In the genomic region with DNA sequence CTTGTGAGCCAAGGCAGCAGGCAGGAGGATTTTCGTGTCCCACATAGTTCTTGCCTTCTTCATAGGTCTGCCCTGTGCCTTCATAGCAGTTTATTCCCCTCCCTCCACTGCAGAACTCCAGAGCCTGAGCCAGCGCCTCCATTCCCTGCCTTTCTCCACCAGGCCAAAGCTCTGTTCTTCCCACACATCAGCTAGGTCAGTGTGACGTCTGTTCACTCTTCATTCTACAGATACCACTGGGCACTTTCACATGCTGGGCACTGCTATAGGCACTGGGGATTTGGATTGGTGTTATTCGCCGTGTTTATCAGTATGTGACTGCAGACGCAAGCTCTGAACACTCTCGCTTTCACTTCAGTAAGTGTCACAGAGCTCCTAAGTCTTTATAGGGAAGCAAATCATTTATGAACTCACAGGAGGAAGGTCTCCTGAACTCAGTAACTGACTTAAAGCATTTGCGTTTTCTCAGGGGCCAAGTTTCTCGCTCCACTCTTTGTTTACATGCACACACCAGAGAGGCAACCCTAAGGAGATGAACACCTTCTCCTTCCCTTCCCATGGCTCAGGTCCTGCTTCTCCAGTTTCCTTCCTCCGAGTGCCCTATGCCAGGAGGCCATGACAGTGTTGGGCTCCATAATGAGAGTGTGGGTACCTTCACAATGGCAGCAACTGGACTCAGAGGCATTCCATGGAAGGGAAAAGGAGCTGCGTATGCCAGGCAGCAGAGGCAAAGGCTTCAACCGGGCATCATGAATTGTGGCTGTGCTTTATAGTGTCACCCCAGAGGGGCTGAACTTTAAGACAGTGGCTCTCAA, we compare ENCODE assay signal across 15 cellular contexts. TPM values are rescaled to one million over a fixed set of nuclear protein-coding genes. Genes with fewer than 3 reads are reported as not detected.
DNase-seq lines count a peak whose midpoint lies in the region; ATAC-seq and TF ChIP-seq lines count a peak whose summit lies in the region.
"Had no signal": no experiment of that assay in that cellular context is flagged by ENCODE, and none has a peak within 500 bp of the region (broad histone marks: within the 10 kb centered on the region; RNA-seq: fewer than 3 reads in every experiment).

No MANE protein-coding gene starts in this region.

- no peaks in the 10 kb centered on the region for H3K4me1 Mint-ChIP-seq in progenitor cell of endocrine pancreas (ENCODE audit: low read depth)

- in situ Hi-C loops in Panc1 (cut with HindIII; ENCODE audit: low pct_unique_long_range_greater_than_20kb, low sequenced_read_pairs), result no loop called here

- H3K27me3 Mint-ChIP-seq in progenitor cell of endocrine pancreas, result peaks cover 53% of the 10 kb centered on the region
- H3K27me3 Mint-ChIP-seq: activated naive CD4-positive, alpha-beta T cell treated with anti-CD3 and anti-CD28 coated beads, Interleukin-2, amount 50 U/mL, for 24 hours; B cell had no signal

- no peak overlapping the region for H3K4me3 ChIP-seq in Panc1 (ENCODE audit: low read depth in 2 of 2, low read length in 2 of 2)

- ATAC-seq in GM18868 (IDR thresholded peaks at IDR 0.05; ENCODE audit: unreplicated experiment), result peak; percentile 55
- ATAC-seq in Panc1, result no peak
- ATAC-seq in Right ventricle myocardium inferior, result peak; percentile 74
- no peak for ATAC-seq in HG03439 (IDR thresholded peaks at IDR 0.05; ENCODE audit: unreplicated experiment)

- no TSS peak for BruUV-seq in Panc1 (replicated peaks; lab: Mats Ljungman, UMichigan)

- H3K36me3 ChIP-seq in Panc1 (ENCODE audit: control insufficient read depth, insufficient read depth, low read length), result no peaks in the 10 kb centered on the region

- peaks cover 4% of the 10 kb centered on the region; the same call in 1 of the 2 replicates for H3K9me3 ChIP-seq in Panc1 (ENCODE audit: control insufficient read depth, insufficient read depth, low read depth, low read length)

- no peaks in the 10 kb centered on the region for H3K27me3 ChIP-seq in Panc1 (ENCODE audit: control insufficient read depth, insufficient read depth, low read length)

- H3K27ac Mint-ChIP-seq in progenitor cell of endocrine pancreas, result no peak overlapping the region
- H3K27ac Mint-ChIP-seq: activated naive CD4-positive, alpha-beta T cell treated with anti-CD3 and anti-CD28 coated beads, Interleukin-2, amount 50 U/mL, for 24 hours; B cell had no signal

- POLR2A ChIA-PET in Panc1 (lab: Charles Lee), result no interaction called here

- TF ChIP-seq CTCF in Panc1 (IDR thresholded peaks at IDR 0.05) (no peak), progenitor cell of endocrine pancreas (IDR thresholded peaks at IDR 0.05; ENCODE audit: unreplicated experiment) (no peak)

- intact Hi-C loops in Panc1 (cut with micrococcal nuclease; ENCODE audit: unreplicated experiment) (loop anchor here (10.0 kb wide), 1 partner anchor 296 kb away; no protein-coding TSS in a partner anchor), Right ventricle myocardium inferior (cut with DNase I) (loop anchor here (5.0 kb wide), 1 partner anchor 248 kb away; a partner anchor contains a TSS), posterior vena cava (cut with DNase I) (loop anchor here (5.0 to 10.0 kb wide), 2 partner anchors 178 to 396 kb away; a partner anchor contains a TSS)

- DNase-seq in Panc1 (ENCODE audit: low read depth, low spot score) (no peak), Right ventricle myocardium inferior (ENCODE audit: missing footprints) (no peak), posterior vena cava (ENCODE audit: low spot score) (peak; percentile 25), NCI-H2107 (lab: John Stamatoyannopoulos, UW) (no peak), progenitor cell of endocrine pancreas (ENCODE audit: low spot score, unreplicated experiment) (no peak), HT-29 (ENCODE audit: low spot score) (no peak)
- DNase-seq: central memory CD4-positive, alpha-beta T cell; HCEC 1CT; T1000 had no signal

- no peaks in the 10 kb centered on the region for H3K36me3 Mint-ChIP-seq in progenitor cell of endocrine pancreas (ENCODE audit: insufficient read depth)

- CTCF ChIA-PET in Panc1 (lab: Charles Lee), result interaction anchor here (1.5 kb wide), 1 partner anchor 180 kb away, joined by 4 read pairs; no protein-coding TSS in a partner anchor

- H3K4me3 Mint-ChIP-seq in progenitor cell of endocrine pancreas (ENCODE audit: low read depth), result no peak overlapping the region
- H3K4me3 Mint-ChIP-seq: activated naive CD4-positive, alpha-beta T cell treated with anti-CD3 and anti-CD28 coated beads, Interleukin-2, amount 50 U/mL, for 24 hours; B cell had no signal

- H3K27ac ChIP-seq in Panc1 (ENCODE audit: low read length), result peak overlapping the region; percentile 65; the same call in 1 of the 2 replicates

- H3K9me3 Mint-ChIP-seq in progenitor cell of endocrine pancreas (ENCODE audit: low read depth), result peaks cover 5% of the 10 kb centered on the region

- H3K4me1 ChIP-seq in Panc1 (ENCODE audit: control insufficient read depth, insufficient read depth, low read length), result peaks cover 27% of the 10 kb centered on the region

RNA-seq across cellular contexts. Expression of a gene that starts 6.3 kb away (rescaled TPM):
- total RNA-seq in Panc1 (2021; ENCODE audit: unreplicated experiment), result 165 TPM
- polyA plus RNA-seq in Panc1 (2012; ENCODE audit: insufficient read length), result 147 TPM
- total RNA-seq in Right ventricle myocardium inferior, result 26.8 TPM
- total RNA-seq in posterior vena cava, result 10 to 100 TPM; 32.7 to 45.6 TPM
- total RNA-seq in progenitor cell of endocrine pancreas, result 81.0 and 81.3 TPM in 2 replicates
- total RNA-seq in HT-29 (2014; rRNA removed; shearing (Covaris generic)), result 92.6 and 93.8 TPM in 2 replicates

RNA-seq across cellular contexts. Expression of a gene that starts 49.8 kb away (rescaled TPM):
- not detected for total RNA-seq in Panc1 (2021; ENCODE audit: unreplicated experiment)
- polyA plus RNA-seq in Panc1 (2012; ENCODE audit: insufficient read length), result not detected
- 1.4 TPM for total RNA-seq in Right ventricle myocardium inferior
- total RNA-seq in posterior vena cava, result 1 to 10 TPM; 2.5 to 3.4 TPM
- not detected in 2 replicates for total RNA-seq in progenitor cell of endocrine pancreas
- not detected in 2 replicates for total RNA-seq in HT-29 (2014; rRNA removed; shearing (Covaris generic))
- total RNA-seq: epithelial cell of proximal tubule, pulmonary artery endothelial cell had no signal

RNA-seq across cellular contexts. Expression of a gene that starts 59.1 kb away (rescaled TPM):
- total RNA-seq in Panc1 (2021; ENCODE audit: unreplicated experiment) (32.2 TPM), Right ventricle myocardium inferior (135 TPM), posterior vena cava (10 to 100 TPM; 11.6 to 12.2 TPM), progenitor cell of endocrine pancreas (0.67 and 0.72 TPM in 2 replicates)
- polyA plus RNA-seq in Panc1 (2012; ENCODE audit: insufficient read length), result 21.7 TPM
- total RNA-seq in HT-29 (2014; rRNA removed; shearing (Covaris generic)), result 39.9 and 47.0 TPM in 2 replicates

Comparison
In these comparisons a context has a peak if more than half of its experiments do, and no peak if none do; other contexts are left out.
1. ATAC-seq: peak in GM18868 (single experiment) and Right ventricle myocardium inferior (single experiment); none in Panc1 (single experiment) and HG03439 (single experiment).